In the genomic region with DNA sequence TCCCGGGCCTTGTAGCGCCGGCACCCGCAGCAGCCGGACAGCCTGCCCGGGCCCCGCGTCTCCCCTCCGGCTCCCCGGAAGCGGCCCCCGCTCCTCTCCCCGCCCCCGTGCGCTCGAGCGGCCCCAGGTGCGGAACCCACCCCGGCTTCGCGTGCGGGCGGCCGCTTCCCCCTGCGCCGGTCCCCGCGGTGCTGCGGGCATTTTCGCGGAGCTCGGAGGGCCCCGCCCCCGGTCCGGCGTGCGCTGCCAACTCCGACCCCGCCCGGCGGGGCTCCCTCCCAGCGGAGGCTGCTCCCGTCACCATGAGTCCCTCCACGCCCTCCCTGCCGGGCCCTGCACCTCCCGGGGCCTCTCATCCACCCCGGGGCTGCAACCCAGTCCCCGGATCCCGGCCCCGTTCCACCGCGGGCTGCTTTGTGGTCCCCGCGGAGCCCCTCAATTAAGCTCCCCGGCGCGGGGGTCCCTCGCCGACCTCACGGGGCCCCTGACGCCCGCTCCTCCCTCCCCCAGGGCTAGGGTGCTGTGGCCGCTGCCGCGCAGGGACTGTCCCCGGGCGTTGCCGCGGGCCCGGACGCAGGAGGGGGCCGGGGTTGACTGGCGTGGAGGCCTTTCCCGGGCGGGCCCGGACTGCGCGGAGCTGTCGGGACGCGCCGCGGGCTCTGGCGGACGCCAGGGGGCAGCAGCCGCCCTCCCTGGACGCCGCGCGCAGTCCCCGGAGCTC, we compare ENCODE assay signal across 8 cellular contexts.
DNase-seq lines count a peak whose midpoint lies in the region; ATAC-seq and TF ChIP-seq lines count a peak whose summit lies in the region.

No MANE protein-coding gene starts in this region.

- H3K4me1 Mint-ChIP-seq in CD8-positive, alpha-beta memory T cell, result peaks cover 43 to 68% (median 63%) of the 10 kb centered on the region in 3 donors
- peaks cover 24% of the 10 kb centered on the region for H3K4me1 Mint-ChIP-seq in neural crest cell

- peak; percentile 65 to 79 (median 72) for DNase-seq in CD8-positive, alpha-beta memory T cell
- DNase-seq in PC-9 (peak; percentile 56 to 80), fibroblast of mammary gland (ENCODE audit: low read depth) (peak; percentile 75), neural crest cell (ENCODE audit: low read depth, low spot score) (peak; percentile 62)
- DNase-seq in activated T-cell treated with anti-CD3 and anti-CD28 coated beads, Interleukin-2, amount 50 U/mL, for 48 hours, result peak; percentile 85 to 89

- CTCF ChIA-PET in CD8-positive, alpha-beta memory T cell (lab: Charles Lee), result interaction anchor here (0.6 to 5.6 kb wide), 41 partner anchors 8 to 1180 kb away, joined by 3 to 83 read pairs (median 4); a partner anchor contains a TSS
- CTCF ChIA-PET in PC-9 (lab: Charles Lee), result interaction anchor here (0.6 to 2.2 kb wide), 3 partner anchors 144 to 511 kb away, joined by 3 to 7 read pairs (median 4); no protein-coding TSS in a partner anchor

- H3K36me3 ChIP-seq in CD8-positive, alpha-beta memory T cell (ENCODE audit: insufficient read depth, low read length), result no peaks in the 10 kb centered on the region
- H3K36me3 ChIP-seq in PC-9 (ENCODE audit: low read depth), result peaks cover 19% of the 10 kb centered on the region
- H3K36me3 ChIP-seq in subcutaneous abdominal adipose tissue (ENCODE audit: control insufficient read depth in 5 of 5, insufficient read depth in 5 of 5, low read length in 5 of 5), result peaks cover 0 to under 1% (median 0%) of the 10 kb centered on the region in 5 donors

- peaks cover 41% of the 10 kb centered on the region for H3K79me2 ChIP-seq in PC-9 (ENCODE audit: low read depth)

- peaks cover 29% of the 10 kb centered on the region for H3F3A ChIP-seq in PC-9 (ENCODE audit: insufficient read depth, low read depth)

- ATAC-seq in GM19395 (IDR thresholded peaks at IDR 0.05; ENCODE audit: unreplicated experiment) (peak; percentile 51), HG03520 (IDR thresholded peaks at IDR 0.05; ENCODE audit: unreplicated experiment) (peak; percentile 20)

- intact Hi-C loops in PC-9 (cut with micrococcal nuclease; ENCODE audit: unreplicated experiment), result loop anchor here (1.0 to 5.0 kb wide), 8 partner anchors 53 to 1138 kb away; no protein-coding TSS in a partner anchor

- H3K27me3 Mint-ChIP-seq in CD8-positive, alpha-beta memory T cell, result peaks cover 0 to 7% of the 10 kb centered on the region in 2 donors
- H3K27me3 Mint-ChIP-seq in neural crest cell (ENCODE audit: low read depth), result peaks cover 87% of the 10 kb centered on the region

- peaks cover 0 to 15% (median 1%) of the 10 kb centered on the region in 3 donors for H3K36me3 Mint-ChIP-seq in CD8-positive, alpha-beta memory T cell
- H3K36me3 Mint-ChIP-seq in neural crest cell (ENCODE audit: low read depth), result no peaks in the 10 kb centered on the region

- H3K9ac ChIP-seq in subcutaneous abdominal adipose tissue (ENCODE audit: low read length in 5 of 5), result peak overlapping the region in 4 of 5 donors; percentile 79 to 94 (median 89)

- no peaks in the 10 kb centered on the region for H3K9me2 ChIP-seq in PC-9 (ENCODE audit: insufficient read depth)

- TF ChIP-seq CTCF in PC-9 (conservative IDR thresholded peaks at IDR 0.05), result peak; percentile 60; the same call in 1 of the 2 replicates
- no peak for TF ChIP-seq CTCF in fibroblast of mammary gland (conservative IDR thresholded peaks at IDR 0.05; ENCODE audit: control insufficient read depth, insufficient read depth, low read depth, low read length)
- TF ChIP-seq CTCF in neural crest cell (conservative IDR thresholded peaks at IDR 0.05), result peak; percentile 90

- H3K9me3 ChIP-seq in CD8-positive, alpha-beta memory T cell (ENCODE audit: low read length), result no peaks in the 10 kb centered on the region
- H3K9me3 ChIP-seq in PC-9 (ENCODE audit: insufficient read depth, low read depth) (no peaks in the 10 kb centered on the region), subcutaneous abdominal adipose tissue (ENCODE audit: control insufficient read depth in 5 of 5, low read length in 5 of 5) (no peaks in the 10 kb centered on the region)

- H3K4me3 ChIP-seq in CD8-positive, alpha-beta memory T cell (ENCODE audit: low read length), result peak overlapping the region; percentile 78
- H3K4me3 ChIP-seq in PC-9 (peak overlapping the region; percentile 97), fibroblast of mammary gland (ENCODE audit: control insufficient read depth, low read depth, low read length) (peak overlapping the region; percentile 61), subcutaneous abdominal adipose tissue (ENCODE audit: low read depth in 1 of 5, low read length in 5 of 5) (peak overlapping the region in 4 of 5 donors; percentile 82 to 91 (median 86))

- H3K27ac Mint-ChIP-seq in CD8-positive, alpha-beta memory T cell, result peak overlapping the region in 6 of 8 donors; percentile 86 to 95 (median 91)
- H3K27ac Mint-ChIP-seq in neural crest cell (ENCODE audit: unreplicated experiment), result no peak overlapping the region

- peak overlapping the region; percentile 79 for H3K4me2 ChIP-seq in PC-9

- no TSS peak for BruUV-seq in PC-9 (replicated peaks; lab: Mats Ljungman, UMichigan)

- H3K27me3 ChIP-seq in CD8-positive, alpha-beta memory T cell (ENCODE audit: insufficient read depth, low read length, poor library complexity, severe bottlenecking), result no peaks in the 10 kb centered on the region
- H3K27me3 ChIP-seq in PC-9 (ENCODE audit: insufficient read depth, low read depth) (no peaks in the 10 kb centered on the region), subcutaneous abdominal adipose tissue (ENCODE audit: control insufficient read depth in 5 of 5, insufficient read depth in 4 of 5, low read length in 5 of 5) (peaks cover 0 to 18% (median 12%) of the 10 kb centered on the region in 5 donors)

- POLR2A ChIA-PET in CD8-positive, alpha-beta memory T cell (lab: Charles Lee), result interaction anchor here (0.5 to 3.0 kb wide), 10 partner anchors 21 to 511 kb away, joined by 3 to 21 read pairs (median 5); no protein-coding TSS in a partner anchor
- POLR2A ChIA-PET in PC-9 (lab: Charles Lee; ENCODE audit: unreplicated experiment), result interaction anchor here (0.6 to 0.7 kb wide), 5 partner anchors 61 to 574 kb away, joined by 3 to 7 read pairs (median 6); no protein-coding TSS in a partner anchor

- H3K4me3 Mint-ChIP-seq in CD8-positive, alpha-beta memory T cell, result peak overlapping the region; percentile 87 to 95 (median 93)
- peak overlapping the region; percentile 93 for H3K4me3 Mint-ChIP-seq in neural crest cell

- peaks cover 19% of the 10 kb centered on the region; the same call in 1 of the 2 replicates for H4K20me1 ChIP-seq in PC-9 (ENCODE audit: insufficient read depth)

- peak overlapping the region; percentile 87 for H3K27ac ChIP-seq in CD8-positive, alpha-beta memory T cell (ENCODE audit: low read depth, low read length)
- H3K27ac ChIP-seq in PC-9 (peak overlapping the region; percentile 99), subcutaneous abdominal adipose tissue (ENCODE audit: low read depth, low read length) (peak overlapping the region; percentile 97)

- no peak overlapping the region for H2AFZ ChIP-seq in PC-9

- H3K9me3 Mint-ChIP-seq in CD8-positive, alpha-beta memory T cell, result no peaks in the 10 kb centered on the region
- H3K9me3 Mint-ChIP-seq in neural crest cell, result no peaks in the 10 kb centered on the region

- H3K4me1 ChIP-seq in CD8-positive, alpha-beta memory T cell (ENCODE audit: insufficient read depth, low read length), result peaks cover 48% of the 10 kb centered on the region
- H3K4me1 ChIP-seq in PC-9 (replicated peaks; ENCODE audit: insufficient read depth) (no peaks in the 10 kb centered on the region), subcutaneous abdominal adipose tissue (ENCODE audit: control insufficient read depth in 5 of 5, insufficient read depth in 5 of 5, low read length in 5 of 5) (peaks cover 1 to 34% (median 22%) of the 10 kb centered on the region in 5 donors)

Comparison
In these comparisons a context has a peak if more than half of its experiments do, and no peak if none do; other contexts are left out.
1. Peak in every context shown above with its lines: DNase-seq, ATAC-seq, H3K4me3 ChIP-seq and H3K27ac ChIP-seq.